1 cellular context compared by ENCODE assay signal in the genomic region with DNA sequence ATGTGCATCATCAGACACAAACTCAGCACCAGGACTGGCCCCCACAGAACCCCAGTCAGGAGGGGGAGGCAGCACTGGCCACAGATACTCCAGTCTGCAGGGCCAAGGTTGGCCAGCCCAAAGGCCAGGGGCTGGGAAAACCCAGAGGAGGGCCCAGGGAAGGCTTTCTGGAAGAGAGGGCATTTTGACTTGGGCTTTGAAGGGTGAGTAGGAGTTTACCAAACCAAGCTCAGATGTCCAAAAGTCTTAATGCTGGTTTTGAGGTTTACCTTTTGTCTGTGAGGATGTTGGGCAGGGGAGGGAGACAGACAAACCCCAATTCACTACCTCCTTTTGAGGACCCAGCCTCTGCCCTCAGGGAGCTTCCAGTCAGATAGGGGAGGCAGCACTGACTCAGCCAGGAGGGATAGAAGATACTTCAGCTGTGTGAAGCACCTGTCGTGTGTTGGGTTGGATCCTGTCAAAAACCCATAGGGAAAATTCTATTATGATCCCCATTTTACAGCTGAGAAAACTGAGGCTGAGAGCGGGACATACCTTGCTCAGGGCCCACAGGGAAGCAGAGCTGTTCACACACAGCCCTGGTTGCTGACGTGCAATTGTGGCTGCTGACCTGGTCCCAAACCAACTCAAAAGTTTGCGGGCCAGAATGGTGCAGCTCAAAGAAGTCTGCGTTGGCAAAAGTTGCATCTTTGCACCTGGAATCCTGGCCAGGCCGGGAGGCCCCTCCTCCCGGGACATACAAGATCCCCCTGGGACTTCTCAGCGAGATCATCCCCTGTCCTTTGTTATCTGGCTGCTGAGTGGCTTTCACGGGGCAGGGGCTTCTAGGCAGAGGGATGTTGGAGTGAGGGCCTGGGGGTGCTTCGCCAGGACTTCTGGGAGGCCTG.
TF ChIP-seq lines count a peak whose summit lies in the region.

No MANE protein-coding gene starts in this region.

TF ChIP-seq in HEK293T, 16 proteins besides CTCF, POLR2A, EP300 and RAD21 (continued from another document):
- TF ChIP-seq FOXK2 (IDR thresholded peaks at IDR 0.05): no peak
- TF ChIP-seq ARNT (IDR thresholded peaks at IDR 0.05): no peak
- TF ChIP-seq SP1 (IDR thresholded peaks at IDR 0.05): no peak
- TF ChIP-seq NFRKB (IDR thresholded peaks at IDR 0.05): no peak
- TF ChIP-seq, protein P1, sequence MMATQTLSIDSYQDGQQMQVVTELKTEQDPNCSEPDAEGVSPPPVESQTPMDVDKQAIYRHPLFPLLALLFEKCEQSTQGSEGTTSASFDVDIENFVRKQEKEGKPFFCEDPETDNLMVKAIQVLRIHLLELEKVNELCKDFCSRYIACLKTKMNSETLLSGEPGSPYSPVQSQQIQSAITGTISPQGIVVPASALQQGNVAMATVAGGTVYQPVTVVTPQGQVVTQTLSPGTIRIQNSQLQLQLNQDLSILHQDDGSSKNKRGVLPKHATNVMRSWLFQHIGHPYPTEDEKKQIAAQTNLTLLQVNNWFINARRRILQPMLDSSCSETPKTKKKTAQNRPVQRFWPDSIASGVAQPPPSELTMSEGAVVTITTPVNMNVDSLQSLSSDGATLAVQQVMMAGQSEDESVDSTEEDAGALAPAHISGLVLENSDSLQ (IDR thresholded peaks at IDR 0.05): no peak
- TF ChIP-seq FOXA1 (IDR thresholded peaks at IDR 0.05): no peak
